8 cellular contexts compared by ENCODE assay signal in genomic region chrX:45803383-45803921, GRCh38.
A peak's percentile ranks its signal among the peaks of the same experiment; 100 is the strongest.
DNase-seq lines count a peak whose midpoint lies in the region; ATAC-seq and TF ChIP-seq lines count a peak whose summit lies in the region.

No MANE protein-coding gene starts in this region.

- ATAC-seq in GM19023 (IDR thresholded peaks at IDR 0.05; ENCODE audit: unreplicated experiment), result no peak
- no peak for ATAC-seq in GM21576 (IDR thresholded peaks at IDR 0.05; ENCODE audit: unreplicated experiment)

- peaks cover 18% of the 10 kb centered on the region for H3K4me1 ChIP-seq in suprapubic skin

- H3K27me3 ChIP-seq in AG04450 (ENCODE audit: control insufficient read depth, insufficient read depth, low read length), result no peaks in the 10 kb centered on the region
- H3K27me3 ChIP-seq in suprapubic skin, result no peaks in the 10 kb centered on the region

- CTCF ChIA-PET in AG04450 (lab: Charles Lee), result interaction anchor here (0.7 kb wide), 1 partner anchor 29 kb away, joined by 3 read pairs; no protein-coding TSS in a partner anchor

- no peak for TF ChIP-seq CTCF in AG04450 (IDR thresholded peaks at IDR 0.05; ENCODE audit: low read depth, low read length)
- TF ChIP-seq CTCF in WI38 (IDR thresholded peaks at IDR 0.05; ENCODE audit: low read depth, low read length), result no peak
- TF ChIP-seq CTCF in fibroblast of pulmonary artery (IDR thresholded peaks at IDR 0.05; ENCODE audit: low read length, missing control alignments), result no peak
- no peak for TF ChIP-seq CTCF in suprapubic skin (IDR thresholded peaks at IDR 0.05)

- H3K4me3 ChIP-seq in AG04450 (ENCODE audit: low read depth, low read length) (peak overlapping the region; percentile 18), WI38 (ENCODE audit: low read depth, low read length) (peak overlapping the region; percentile 13), fibroblast of pulmonary artery (replicated peaks; ENCODE audit: low read depth, low read length) (peak overlapping the region; percentile 42), suprapubic skin (no peak overlapping the region)

- POLR2A ChIA-PET in AG04450 (lab: Yijun Ruan, JAX), result interaction anchor here (0.6 to 1.2 kb wide), 7 partner anchors 9 to 113 kb away, joined by 3 to 10 read pairs (median 4); no protein-coding TSS in a partner anchor

- H3K27ac ChIP-seq in AG04450 (ENCODE audit: low read depth, low read length) (peak overlapping the region; percentile 84), suprapubic skin (no peak overlapping the region)

- H3K36me3 ChIP-seq in suprapubic skin, result no peaks in the 10 kb centered on the region

- TF ChIP-seq POLR2A in suprapubic skin (IDR thresholded peaks at IDR 0.05), result no peak

- no peaks in the 10 kb centered on the region for H3K9me3 ChIP-seq in AG04450 (ENCODE audit: control insufficient read depth, insufficient read depth, low read length)
- no peaks in the 10 kb centered on the region for H3K9me3 ChIP-seq in suprapubic skin

- no peak for DNase-seq in AG04450 (ENCODE audit: low read depth, low spot score)
- peak; percentile 35 for DNase-seq in HPDE6-E6E7 (ENCODE audit: extremely low spot score)
- DNase-seq in fibroblast of pulmonary artery (ENCODE audit: low read depth), result peak; percentile 81
- no peak for DNase-seq in suprapubic skin (ENCODE audit: low spot score in 2 of 2)
- no peak for DNase-seq in NCI-H187 treated with DMSO at 0.1 percent for 48 hours (lab: John Stamatoyannopoulos, UW)

- 45% methylated on average over 4 of the region's 4 CpGs for WGBS in suprapubic skin

- TF ChIP-seq EP300 in suprapubic skin (IDR thresholded peaks at IDR 0.05), result no peak

Comparison
In these comparisons a context has a peak if more than half of its experiments do, and no peak if none do; other contexts are left out.
1. DNase-seq: peak in HPDE6-E6E7 (single experiment) and fibroblast of pulmonary artery (single experiment); none in AG04450 (single experiment), suprapubic skin (0 of 2) and NCI-H187 treated with DMSO at 0.1 percent for 48 hours (single experiment).